In the genomic region with DNA sequence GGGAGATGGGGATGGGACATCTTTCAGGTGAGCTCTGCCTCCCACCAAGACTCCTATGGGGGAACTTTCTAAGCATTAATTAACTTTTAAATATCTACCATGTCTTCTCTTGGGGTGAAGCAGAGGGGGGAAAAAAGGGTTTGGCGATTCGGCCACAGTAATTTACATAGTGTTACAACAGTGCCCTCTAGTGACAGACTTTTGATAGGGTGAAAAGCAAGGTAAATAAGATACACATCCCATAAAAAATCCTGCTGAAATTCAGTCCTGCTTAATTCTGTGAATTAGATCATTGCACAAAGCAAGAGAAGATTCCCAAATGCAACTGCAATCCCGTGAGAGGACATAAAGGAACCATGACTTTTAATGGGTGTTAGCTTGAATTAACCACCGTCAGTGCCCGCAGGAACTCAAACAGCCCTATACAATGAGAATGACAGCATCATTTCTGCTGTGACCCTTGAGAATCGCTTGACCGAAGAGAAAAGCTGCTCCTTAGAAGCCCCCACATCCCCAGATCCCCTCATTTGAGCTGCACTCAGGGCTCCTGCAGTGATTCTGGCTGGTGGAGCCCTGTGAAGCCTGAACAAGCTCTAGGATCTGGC, we compare ENCODE assay signal across 8 cellular contexts. TPM values are rescaled to one million over a fixed set of nuclear protein-coding genes. Genes with fewer than 3 reads are reported as not detected.
DNase-seq lines count a peak whose midpoint lies in the region; ATAC-seq and TF ChIP-seq lines count a peak whose summit lies in the region.

No MANE protein-coding gene starts in this region.

- no peak overlapping the region for H3K56ac ChIP-seq in mesendoderm (ENCODE audit: low read length)

- H3K79me1 ChIP-seq in mesendoderm (ENCODE audit: low read length) = no peaks in the 10 kb centered on the region

- H3K4me3 Mint-ChIP-seq in GM23338 = no peak overlapping the region

- H3K36me3 ChIP-seq in GM23338 (ENCODE audit: insufficient read depth) (no peaks in the 10 kb centered on the region), mesendoderm (ENCODE audit: control insufficient read depth, insufficient read depth, low read length) (no peaks in the 10 kb centered on the region)

- peak; percentile 30 for DNase-seq in Caki2 (ENCODE audit: low read depth)
- peak; percentile 89 for DNase-seq in GM23338 (ENCODE audit: low spot score)
- DNase-seq in NCI-H748 (lab: John Stamatoyannopoulos, UW; ENCODE audit: unreplicated experiment) = peak; percentile 65
- peak; percentile 43 for DNase-seq in cerebellar cortex (ENCODE audit: low spot score)
- peak; percentile 65 for DNase-seq in mesendoderm
- no peak for DNase-seq in OCI-M2 (lab: John Stamatoyannopoulos, UW; ENCODE audit: unreplicated experiment)

- no peak overlapping the region for H3K23ac ChIP-seq in mesendoderm (ENCODE audit: low read length)

- H3K27me3 Mint-ChIP-seq in GM23338 (ENCODE audit: insufficient read depth, low read depth, poor library complexity) = peaks cover 3% of the 10 kb centered on the region

- no peaks in the 10 kb centered on the region for H4K20me1 ChIP-seq in GM23338 (replicated peaks; ENCODE audit: insufficient read depth)

- H3K4me1 ChIP-seq in GM23338 (ENCODE audit: insufficient read depth) (no peaks in the 10 kb centered on the region), mesendoderm (ENCODE audit: control insufficient read depth, low read depth, low read length) (no peaks in the 10 kb centered on the region)

- H3K9me2 ChIP-seq in GM23338 (ENCODE audit: insufficient read depth) = no peaks in the 10 kb centered on the region; the same call in 1 of the 2 replicates

- peak overlapping the region; percentile 44 for H2AFZ ChIP-seq in GM23338

- H3K36me3 Mint-ChIP-seq in GM23338 (ENCODE audit: low read depth) = no peaks in the 10 kb centered on the region

- H3K9me3 Mint-ChIP-seq in GM23338 = no peaks in the 10 kb centered on the region; the same call in 1 of the 3 replicates

- peak; percentile 64 to 76 for TF ChIP-seq CTCF in GM23338 (conservative IDR thresholded peaks at IDR 0.05; ENCODE audit: low read depth in 2 of 2)

- in situ Hi-C loops in Caki2 (cut with HindIII; ENCODE audit: low pct_unique_long_range_greater_than_20kb, low sequenced_read_pairs) = no loop called here

- H4K5ac ChIP-seq in mesendoderm (ENCODE audit: low read length) = no peak overlapping the region

- no peak overlapping the region for H3K27ac Mint-ChIP-seq in GM23338

- no peak overlapping the region for H3K18ac ChIP-seq in mesendoderm (ENCODE audit: low read length)

- H3K4me2 ChIP-seq in GM23338 (no peak overlapping the region), mesendoderm (ENCODE audit: low read length) (no peak overlapping the region)

- H3K4ac ChIP-seq in mesendoderm (ENCODE audit: low read depth, low read length) = no peak overlapping the region

- H4K8ac ChIP-seq in mesendoderm (ENCODE audit: low read depth, low read length) = no peak overlapping the region

- no peak overlapping the region for H2BK120ac ChIP-seq in mesendoderm (ENCODE audit: low read depth, low read length)

- H3K79me2 ChIP-seq in GM23338 (replicated peaks; ENCODE audit: insufficient read depth) (no peaks in the 10 kb centered on the region), mesendoderm (ENCODE audit: control insufficient read depth, insufficient read depth, low read length) (no peaks in the 10 kb centered on the region)

- H3K27ac ChIP-seq in GM23338 (ENCODE audit: low read depth) (no peak overlapping the region), mesendoderm (ENCODE audit: low read depth, low read length) (no peak overlapping the region)

- no peak overlapping the region for H2AK5ac ChIP-seq in mesendoderm (ENCODE audit: low read length)

- WGBS in mesendoderm (ENCODE audit: extremely low coverage, insufficient coverage, low lambda C conversion rate) = no CpG with 5 or more reads among the region's 7 CpGs

- H3K27me3 ChIP-seq in GM23338 (ENCODE audit: insufficient read depth) (no peaks in the 10 kb centered on the region), mesendoderm (ENCODE audit: insufficient read depth, low read length, poor library complexity) (no peaks in the 10 kb centered on the region)

- H2BK5ac ChIP-seq in mesendoderm (ENCODE audit: low read length) = no peak overlapping the region

- H3F3A ChIP-seq in GM23338 (replicated peaks; ENCODE audit: low read depth) = no peaks in the 10 kb centered on the region

- no peak overlapping the region for H2BK15ac ChIP-seq in mesendoderm (replicated peaks; ENCODE audit: low read depth)

- H3K4me1 Mint-ChIP-seq in GM23338 = no peaks in the 10 kb centered on the region

- ATAC-seq in GM23338 (peak; percentile 59), HG03520 (IDR thresholded peaks at IDR 0.05; ENCODE audit: unreplicated experiment) (no peak), HG03025 (IDR thresholded peaks at IDR 0.05; ENCODE audit: low FRiP score, unreplicated experiment) (no peak)

- H3K4me3 ChIP-seq in GM23338 (no peak overlapping the region), mesendoderm (ENCODE audit: low read length) (no peak overlapping the region)

- no peak overlapping the region for H3K9ac ChIP-seq in mesendoderm (ENCODE audit: low read length)

TF ChIP-seq in GM23338, 12 proteins besides CTCF, POLR2A, EP300 and RAD21:
- TF ChIP-seq CREB1 (CRISPR knock-in tag; IDR thresholded peaks at IDR 0.05; ENCODE audit: low read depth) = no peak
- no peak for TF ChIP-seq ZNF331 (CRISPR knock-in tag; IDR thresholded peaks at IDR 0.05; ENCODE audit: low read depth)
- no peak for TF ChIP-seq POLR2AphosphoS5 (IDR thresholded peaks at IDR 0.05; ENCODE audit: low read depth)
- TF ChIP-seq JUNB (IDR thresholded peaks at IDR 0.05; ENCODE audit: unreplicated experiment) = no peak

RNA-seq across cellular contexts. Expression of a gene that starts 32.8 kb away (rescaled TPM):
- not detected in 2 replicates for total RNA-seq in Caki2 (2014; rRNA removed; shearing (Covaris generic); ENCODE audit: low replicate concordance)
- 6.8 and 6.9 TPM in 2 replicates for total RNA-seq in GM23338 (2014; rRNA removed; shearing (Covaris generic))
- 2.9 and 3.0 TPM in 2 replicates for polyA plus RNA-seq in GM23338 (2016; fragmentation: Nextera tagmentation; extraction: Ambion mirVana)
- polyA plus RNA-seq in mesendoderm (2013, experiment 1 of 2) = 0.70 TPM
- 0.66 TPM for polyA plus RNA-seq in mesendoderm (2013, experiment 2 of 2)
